10 cellular contexts compared by ENCODE assay signal in genomic region chr22:23184764-23185113, GRCh38. TPM values are rescaled to one million over a fixed set of nuclear protein-coding genes. Genes with fewer than 3 reads are reported as not detected.
DNase-seq lines count a peak whose midpoint lies in the region; ATAC-seq, FAIRE-seq and TF ChIP-seq lines count a peak whose summit lies in the region.
"Had no signal": no experiment of that assay in that cellular context is flagged by ENCODE, and none has a peak within 500 bp of the region (broad histone marks: within the 10 kb centered on the region; RNA-seq: fewer than 3 reads in every experiment).

No MANE protein-coding gene starts in this region.

- no peak for ATAC-seq in PC-3
- ATAC-seq: right cardiac atrium had no signal

- CTCF ChIA-PET in PC-3 (lab: Charles Lee), result no interaction called here

- peaks cover 46% of the 10 kb centered on the region for H4K20me1 ChIP-seq in PC-3 (ENCODE audit: low read length)

- H3K27ac Mint-ChIP-seq in activated naive CD4-positive, alpha-beta T cell treated with anti-CD3 and anti-CD28 coated beads, Interleukin-2, amount 50 U/mL, for 24 hours, result peak overlapping the region; percentile 72
- H3K27ac Mint-ChIP-seq in endothelial cell (ENCODE audit: unreplicated experiment), result peak overlapping the region; percentile 58

- H3K27ac ChIP-seq in PC-3 (ENCODE audit: low read length), result no peak overlapping the region
- H3K27ac ChIP-seq in thyroid gland, result peak overlapping the region; percentile 49 to 74 (median 63)
- H3K27ac ChIP-seq in prostate gland, result peak overlapping the region in 1 of 2 donors; percentile 10

- no peak for DNase-seq in activated naive CD4-positive, alpha-beta T cell treated with anti-CD3 and anti-CD28 coated beads, Interleukin-2, amount 50 U/mL, for 16 hours
- DNase-seq in PC-3 (no peak), endothelial cell (ENCODE audit: low spot score) (no peak), thyroid gland (no peak), HTR-8/SVneo (ENCODE audit: insufficient read length, low spot score) (no peak), prostate gland (ENCODE audit: low spot score) (no peak)
- no peak for DNase-seq in activated CD8-positive, alpha-beta memory T cell treated with anti-CD3 and anti-CD28 coated beads for 24 hours
- DNase-seq: activated CD4-positive, CD25-positive, alpha-beta regulatory T cell treated with anti-CD3 and anti-CD28 coated beads, Interleukin-2, amount 50 U/mL, for 72 hours had no signal

- peak overlapping the region; percentile 96 for H3K4me3 Mint-ChIP-seq in activated naive CD4-positive, alpha-beta T cell treated with anti-CD3 and anti-CD28 coated beads, Interleukin-2, amount 50 U/mL, for 24 hours
- no peak overlapping the region for H3K4me3 Mint-ChIP-seq in endothelial cell (ENCODE audit: unreplicated experiment)

- no peak overlapping the region for H2AFZ ChIP-seq in PC-3 (ENCODE audit: low read length)

- peaks cover 12% of the 10 kb centered on the region for H3K36me3 Mint-ChIP-seq in activated naive CD4-positive, alpha-beta T cell treated with anti-CD3 and anti-CD28 coated beads, Interleukin-2, amount 50 U/mL, for 24 hours
- H3K36me3 Mint-ChIP-seq in endothelial cell (ENCODE audit: low read depth, unreplicated experiment), result peaks cover 6% of the 10 kb centered on the region

- POLR2A ChIA-PET in PC-3 (lab: Charles Lee; ENCODE audit: unreplicated experiment), result no interaction called here

- H3K27me3 Mint-ChIP-seq in activated naive CD4-positive, alpha-beta T cell treated with anti-CD3 and anti-CD28 coated beads, Interleukin-2, amount 50 U/mL, for 24 hours, result no peaks in the 10 kb centered on the region
- H3K27me3 Mint-ChIP-seq in endothelial cell (ENCODE audit: unreplicated experiment), result peaks cover 10% of the 10 kb centered on the region

- H3K79me2 ChIP-seq in PC-3 (ENCODE audit: low read length), result peaks cover 86% of the 10 kb centered on the region

- WGBS in thyroid gland, 2 donors, result 78 to 81% methylated on average over 4 to 5 of the region's 5 CpGs
- 78% methylated on average over 5 of the region's 5 CpGs for WGBS in prostate gland

- intact Hi-C loops in PC-3 (cut with micrococcal nuclease), result no loop called here
- intact Hi-C loops in thyroid gland (cut with DNase I), result loop anchor here (5.0 kb wide), 1 partner anchor 33 kb away; no protein-coding TSS in a partner anchor
- intact Hi-C loops in prostate gland (cut with DNase I), result loop anchor here (5.0 kb wide), 1 partner anchor 338 kb away; no protein-coding TSS in a partner anchor

- H3K4me2 ChIP-seq in PC-3 (ENCODE audit: low read length), result peak overlapping the region; percentile 88; the same call in 1 of the 2 replicates

- no peaks in the 10 kb centered on the region for H3K9me2 ChIP-seq in PC-3 (replicated peaks; ENCODE audit: low read length)

- H3K9me3 ChIP-seq in PC-3 (ENCODE audit: low read length), result no peaks in the 10 kb centered on the region
- no peaks in the 10 kb centered on the region for H3K9me3 ChIP-seq in thyroid gland
- H3K9me3 ChIP-seq in prostate gland, result no peaks in the 10 kb centered on the region

- H3K4me1 ChIP-seq in PC-3 (ENCODE audit: insufficient read depth, low read length), result peaks cover 25% of the 10 kb centered on the region
- peaks cover 69 to 71% of the 10 kb centered on the region in 2 donors for H3K4me1 ChIP-seq in thyroid gland
- peaks cover 16% of the 10 kb centered on the region for H3K4me1 ChIP-seq in prostate gland (replicated peaks)

- no peak overlapping the region for H3K9ac ChIP-seq in PC-3 (ENCODE audit: low read length)

- H3K27me3 ChIP-seq in PC-3 (ENCODE audit: low read length) (no peaks in the 10 kb centered on the region), thyroid gland (no peaks in the 10 kb centered on the region), prostate gland (replicated peaks; ENCODE audit: insufficient read depth) (no peaks in the 10 kb centered on the region)

- peak overlapping the region; percentile 74; the same call in 1 of the 2 replicates for H3K4me3 ChIP-seq in PC-3 (ENCODE audit: low read length)
- no peak overlapping the region for H3K4me3 ChIP-seq in thyroid gland (replicated peaks in 1 of 3)
- H3K4me3 ChIP-seq in prostate gland, result no peak overlapping the region

- H3K36me3 ChIP-seq in PC-3 (ENCODE audit: low read depth, low read length), result no peaks in the 10 kb centered on the region
- no peaks in the 10 kb centered on the region for H3K36me3 ChIP-seq in thyroid gland
- H3K36me3 ChIP-seq in prostate gland, result no peaks in the 10 kb centered on the region

- no TSS peak for BruUV-seq in PC-3 (replicated peaks; lab: Mats Ljungman, UMichigan)

- H3F3A ChIP-seq in PC-3 (ENCODE audit: low read length, unreplicated experiment), result no peaks in the 10 kb centered on the region

- H3K9me3 Mint-ChIP-seq in activated naive CD4-positive, alpha-beta T cell treated with anti-CD3 and anti-CD28 coated beads, Interleukin-2, amount 50 U/mL, for 24 hours, result no peaks in the 10 kb centered on the region
- H3K9me3 Mint-ChIP-seq in endothelial cell (ENCODE audit: unreplicated experiment), result no peaks in the 10 kb centered on the region

- FAIRE-seq in HTR-8/SVneo (lab: Jason Lieb, UNC), result no peak

- TF ChIP-seq CTCF in PC-3 (conservative IDR thresholded peaks at IDR 0.05; ENCODE audit: low read depth, low read length), result no peak
- TF ChIP-seq CTCF in endothelial cell (IDR thresholded peaks at IDR 0.05; ENCODE audit: unreplicated experiment), result no peak
- TF ChIP-seq CTCF in thyroid gland (IDR thresholded peaks at IDR 0.05), result no peak
- no peak for TF ChIP-seq CTCF in prostate gland (IDR thresholded peaks at IDR 0.05)

- H3K4me1 Mint-ChIP-seq in activated naive CD4-positive, alpha-beta T cell treated with anti-CD3 and anti-CD28 coated beads, Interleukin-2, amount 50 U/mL, for 24 hours, result peaks cover 69% of the 10 kb centered on the region
- peaks cover 59% of the 10 kb centered on the region for H3K4me1 Mint-ChIP-seq in endothelial cell (ENCODE audit: unreplicated experiment)

- no peak for TF ChIP-seq POLR2A in thyroid gland (IDR thresholded peaks at IDR 0.05)
- no peak for TF ChIP-seq POLR2A in prostate gland (IDR thresholded peaks at IDR 0.05)

RNA-seq across cellular contexts. Expression of gene BCR, which starts 4.4 kb away (rescaled TPM):
- 36.8 and 46.8 TPM in 2 replicates for total RNA-seq in PC-3 (2014; rRNA removed)
- 92.6 TPM for total RNA-seq in endothelial cell (ENCODE audit: unreplicated experiment)
- 100 to 1,000 TPM in 1 of 4 donors, 10 to 100 TPM in 3; 80.1 to 127 (median 87.7) TPM for total RNA-seq in thyroid gland
- total RNA-seq in prostate gland, result 10 to 100 TPM; 32.7 to 88.8 TPM

RNA-seq across cellular contexts. Expression of gene RAB36, which starts 39.5 kb away (rescaled TPM):
- 1.1 and 5.1 TPM in 2 replicates for total RNA-seq in PC-3 (2014; rRNA removed)
- 2.2 TPM for total RNA-seq in endothelial cell (ENCODE audit: unreplicated experiment)
- total RNA-seq in thyroid gland, result 10 to 100 TPM; 10.9 to 33.4 (median 27.8) TPM
- total RNA-seq in prostate gland, result 10 to 100 TPM in 1 of 2 donors, 1 to 10 TPM in 1; 4.1 to 12.7 TPM

RNA-seq across cellular contexts. Expression of gene RSPH14, which starts 42.9 kb away (rescaled TPM):
- total RNA-seq in PC-3 (2014; rRNA removed) (0.35 and 0.44 TPM in 2 replicates), endothelial cell (ENCODE audit: unreplicated experiment) (1.1 TPM), thyroid gland (1 to 10 TPM in 2 of 4 donors, not detected in 2; 1.1 to 3.0 TPM), prostate gland (1 to 10 TPM in 1 of 2 donors, under 1 TPM in 1; 0.68 to 3.6 TPM)
- total RNA-seq: right cardiac atrium had no signal
